In the genomic region with DNA sequence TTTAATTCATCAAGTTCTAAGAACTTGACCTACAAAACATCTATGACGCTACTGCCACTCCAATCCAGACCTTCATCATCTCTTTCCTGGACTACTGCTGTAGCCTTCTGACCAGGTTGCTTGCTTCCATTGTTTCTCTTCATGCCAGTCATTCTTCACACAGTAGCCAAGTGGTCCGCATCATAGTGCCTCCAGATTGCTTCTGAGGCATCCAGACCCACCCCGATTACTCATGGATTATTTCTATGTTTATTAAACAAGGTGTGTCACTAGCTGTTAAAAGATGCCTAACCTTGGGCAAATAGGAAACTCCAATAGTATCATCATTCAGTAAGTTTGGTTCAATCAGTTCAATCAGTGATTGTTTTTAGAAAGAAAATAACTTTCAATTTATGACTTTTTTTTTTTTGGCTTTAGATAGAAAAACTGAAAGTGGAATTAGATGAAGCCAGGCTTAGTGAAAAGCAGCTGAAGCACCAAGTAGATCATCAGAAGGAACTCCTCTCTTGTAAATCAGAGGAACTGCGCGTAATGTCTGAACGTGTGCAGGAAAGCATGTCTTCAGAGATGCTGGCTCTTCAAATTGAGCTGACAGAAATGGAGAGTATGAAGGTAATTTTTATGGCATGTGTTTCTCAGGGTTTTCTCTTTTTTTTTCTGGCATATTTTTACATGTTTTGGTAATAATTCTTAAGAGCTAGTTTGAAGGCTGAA, we compare ENCODE assay signal across 1 cellular context.
TF ChIP-seq lines count a peak whose summit lies in the region.

No MANE protein-coding gene starts in this region.

TF ChIP-seq in IMR-90, 13 proteins besides CTCF, POLR2A, EP300 and RAD21:
- TF ChIP-seq BHLHE40 (IDR thresholded peaks at IDR 0.05; ENCODE audit: low read depth, low read length) = no peak
- TF ChIP-seq MAZ (IDR thresholded peaks at IDR 0.05; ENCODE audit: borderline replicate concordance, low read depth, low read length) = no peak
